In genomic region chr3:153051427-153052095, GRCh38 we compare ENCODE assay signal across 1 cellular context.
A peak's percentile ranks its signal among the peaks of the same experiment; 100 is the strongest.
TF ChIP-seq lines count a peak whose summit lies in the region.

No MANE protein-coding gene starts in this region.

TF ChIP-seq in K562, 482 proteins besides CTCF, POLR2A, EP300 and RAD21 (continued from another document and continues in another):
- TF ChIP-seq ZHX1 (conservative IDR thresholded peaks at IDR 0.05; ENCODE audit: low read length) (no peak), ZNF518B (CRISPR knock-in tag; IDR thresholded peaks at IDR 0.05) (no peak), ZNF41 (CRISPR knock-in tag; conservative IDR thresholded peaks at IDR 0.05) (no peak), HCFC1 (IDR thresholded peaks at IDR 0.05; ENCODE audit: low read depth, low read length) (no peak), ZNF445 (CRISPR knock-in tag; IDR thresholded peaks at IDR 0.05; ENCODE audit: low read depth) (no peak), ASH1L (IDR thresholded peaks at IDR 0.05; ENCODE audit: borderline replicate concordance, low read depth, partially characterized antibody) (no peak), RNF219 (CRISPR knock-in tag; IDR thresholded peaks at IDR 0.05) (no peak), RBBP5 (IDR thresholded peaks at IDR 0.05; ENCODE audit: borderline replicate concordance, insufficient read depth, low read length, poor library complexity, severe bottlenecking) (no peak), SMARCC2 (IDR thresholded peaks at IDR 0.05; ENCODE audit: low read depth) (no peak; the same call in 1 of the 2 replicates), BRF2 (IDR thresholded peaks at IDR 0.05; ENCODE audit: borderline replicate concordance, insufficient read depth, insufficient read length) (no peak), ZBTB49 (CRISPR knock-in tag; IDR thresholded peaks at IDR 0.05; ENCODE audit: borderline replicate concordance) (no peak), YY1 (IDR thresholded peaks at IDR 0.05; ENCODE audit: borderline replicate concordance in 1 of 3, control insufficient read depth in 1 of 3, extremely low read depth in 1 of 3, insufficient read depth in 3 of 3, insufficient read length in 1 of 3, insufficient replicate concordance in 2 of 3, low read depth in 1 of 3, low read length in 2 of 3) (peak in 1 of 3 experiments; percentile 54), MEF2A (IDR thresholded peaks at IDR 0.05; ENCODE audit: control insufficient read depth, low read depth, low read length) (no peak), RREB1 (CRISPR knock-in tag; IDR thresholded peaks at IDR 0.05) (no peak), POLR2AphosphoS5 (IDR thresholded peaks at IDR 0.05; ENCODE audit: control insufficient read depth, insufficient read depth, low read depth, low read length) (0 out of 2 replicates have a peak, but pooled peaks have one; percentile 41), CUX1 (CRISPR knock-in tag; IDR thresholded peaks at IDR 0.05) (no peak), CTBP1 (IDR thresholded peaks at IDR 0.05; ENCODE audit: borderline replicate concordance) (peak; percentile 63), ZFPM2 (CRISPR knock-in tag; IDR thresholded peaks at IDR 0.05) (no peak), FUS (optimal IDR thresholded peaks at IDR 0.05; ENCODE audit: low read depth, low read length) (no peak), ZNF583 (CRISPR knock-in tag; IDR thresholded peaks at IDR 0.05) (no peak), GTF2B (IDR thresholded peaks at IDR 0.05; ENCODE audit: extremely low read depth, insufficient read length) (no peak), ZNF121 (CRISPR knock-in tag; conservative IDR thresholded peaks at IDR 0.05) (no peak), SMARCB1 (IDR thresholded peaks at IDR 0.05; ENCODE audit: insufficient read length, low read depth) (no peak), CCAR2 (IDR thresholded peaks at IDR 0.05; ENCODE audit: low read depth, low read length) (no peak), STAT5A (IDR thresholded peaks at IDR 0.05; ENCODE audit: borderline replicate concordance, low read length) (no peak), SMARCA4 (IDR thresholded peaks at IDR 0.05) (peak; percentile 83), MYNN (IDR thresholded peaks at IDR 0.05) (no peak), MYNN (CRISPR knock-in tag; IDR thresholded peaks at IDR 0.05) (no peak), ZBTB1 (CRISPR knock-in tag; IDR thresholded peaks at IDR 0.05; ENCODE audit: borderline replicate concordance, low read depth) (no peak), NR2C1 (IDR thresholded peaks at IDR 0.05) (0 out of 2 replicates have a peak, but pooled peaks have one; percentile 4), NR2C1 (tag; IDR thresholded peaks at IDR 0.05) (no peak)
